8 cellular contexts compared by ENCODE assay signal in genomic region chr2:178413472-178414265, GRCh38.
DNase-seq lines count a peak whose midpoint lies in the region; ATAC-seq and TF ChIP-seq lines count a peak whose summit lies in the region.

No MANE protein-coding gene starts in this region.

- DNase-seq in GM13977 (ENCODE audit: low spot score) = peak; percentile 60
- peak; percentile 77 for DNase-seq in NCI-H1436 (lab: John Stamatoyannopoulos, UW)
- peak; percentile 70 for DNase-seq in T1000 (lab: John Stamatoyannopoulos, UW)
- DNase-seq in astrocyte of the cerebellum (ENCODE audit: low read depth) = no peak
- DNase-seq in hypothalamus (lab: John Stamatoyannopoulos, UW) = peak in 48 of 51 donors; percentile 9 to 85 (median 50)
- DNase-seq in retinal pigment epithelial cell (ENCODE audit: low read depth) = peak; percentile 12
- DNase-seq in NCI-H226 = no peak

- in situ Hi-C loops in GM13977 (cut with MboI; ENCODE audit: low pct_unique_long_range_greater_than_20kb, low sequenced_read_pairs, unreplicated experiment) (loop anchor here (25.0 kb wide), 1 partner anchor 301 kb away; the partner anchor contains the start of gene RBM45), astrocyte of the cerebellum (cut with HindIII; ENCODE audit: low sequenced_read_pairs) (loop anchor here (25.0 kb wide), 1 partner anchor 276 kb away; no protein-coding TSS in a partner anchor)

- H3K4me3 ChIP-seq in astrocyte of the cerebellum (ENCODE audit: low read depth, low read length) (peak overlapping the region; percentile 58), retinal pigment epithelial cell (ENCODE audit: low read length) (peak overlapping the region; percentile 56)

- TF ChIP-seq CTCF in GM13977 (IDR thresholded peaks at IDR 0.05; ENCODE audit: extremely low read depth, insufficient read depth, missing control alignments) = no peak
- no peak for TF ChIP-seq CTCF in astrocyte of the cerebellum (IDR thresholded peaks at IDR 0.05; ENCODE audit: low read depth, low read length, missing control alignments)
- TF ChIP-seq CTCF in retinal pigment epithelial cell (conservative IDR thresholded peaks at IDR 0.05; ENCODE audit: low read depth, low read length) = no peak

- ATAC-seq in HG02840 (IDR thresholded peaks at IDR 0.05; ENCODE audit: low FRiP score, unreplicated experiment) = peak; percentile 67

Comparison
In these comparisons a context has a peak if more than half of its experiments do, and no peak if none do; other contexts are left out.
1. DNase-seq: peak in GM13977 (single experiment), NCI-H1436 (single experiment), T1000 (single experiment), hypothalamus (48 of 51) and retinal pigment epithelial cell (single experiment); none in astrocyte of the cerebellum (single experiment) and NCI-H226 (single experiment).